9 cellular contexts compared by ENCODE assay signal in the genomic region with DNA sequence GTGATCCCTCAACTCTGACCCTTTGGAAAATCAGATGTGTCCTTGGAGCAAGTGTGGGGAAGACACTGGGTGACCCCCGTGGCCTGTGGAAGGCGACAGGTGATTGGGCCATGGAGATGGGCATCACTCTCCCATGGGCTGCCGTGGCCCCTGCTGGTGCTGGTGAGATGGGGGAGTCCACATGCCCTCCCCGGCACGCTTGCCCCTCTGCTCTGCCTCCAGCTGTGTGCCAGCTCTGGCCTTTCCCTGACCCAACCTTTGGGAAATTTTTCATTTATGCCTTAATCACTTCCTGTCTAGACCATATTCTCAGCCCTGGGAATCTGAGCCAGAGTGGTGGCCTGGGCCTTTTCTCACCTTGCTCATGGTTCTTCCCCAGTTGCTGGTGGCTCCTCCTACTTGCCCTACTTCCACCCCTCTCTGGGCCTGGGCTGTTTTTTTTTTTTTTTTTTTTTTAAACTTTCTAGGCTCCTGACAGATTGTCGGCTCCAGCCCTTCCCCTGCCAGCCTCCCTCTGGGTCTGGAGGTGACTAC. TPM values are rescaled to one million over a fixed set of nuclear protein-coding genes. Genes with fewer than 3 reads are reported as not detected.
A peak's percentile ranks its signal among the peaks of the same experiment; 100 is the strongest.
DNase-seq lines count a peak whose midpoint lies in the region; ATAC-seq and TF ChIP-seq lines count a peak whose summit lies in the region.
"Had no signal": no experiment of that assay in that cellular context is flagged by ENCODE, and none has a peak within 500 bp of the region (broad histone marks: within the 10 kb centered on the region; RNA-seq: fewer than 3 reads in every experiment).

No MANE protein-coding gene starts in this region.

- intact Hi-C loops in prostate gland (cut with DNase I) = loop anchor here (5.0 kb wide), 2 partner anchors 33 to 63 kb away; no protein-coding TSS in a partner anchor

- no peak overlapping the region for H3K4me3 ChIP-seq in HEK293 (ENCODE audit: low read depth, low read length)
- H3K4me3 ChIP-seq in fibroblast of pulmonary artery (replicated peaks; ENCODE audit: low read depth, low read length) = no peak overlapping the region
- H3K4me3 ChIP-seq in prostate gland = no peak overlapping the region

- no peaks in the 10 kb centered on the region for H3K9me3 ChIP-seq in HEK293 (ENCODE audit: control insufficient read depth, insufficient read depth, low read depth, low read length)
- no peaks in the 10 kb centered on the region for H3K9me3 ChIP-seq in prostate gland

- peak; percentile 40 for DNase-seq in activated CD8-positive, alpha-beta memory T cell treated with anti-CD3 and anti-CD28 coated beads, Interleukin-2, amount 50 U/mL, for 1 hour (ENCODE audit: extremely low read depth)
- DNase-seq in fibroblast of pulmonary artery (ENCODE audit: low read depth) (peak; percentile 31), prostate gland (ENCODE audit: low spot score) (no peak), HuH-7 (ENCODE audit: low spot score) (no peak), left lobe of liver (ENCODE audit: low spot score) (no peak)
- DNase-seq in stimulated activated CD8-positive, alpha-beta memory T cell treated with anti-CD3 and anti-CD28 coated beads, Interleukin-12 subunit alpha, Interleukin-12 subunit beta, amount 100 ng/mL, for 4 hours (ENCODE audit: low read depth) = peak; percentile 49
- DNase-seq: NCI-H526 had no signal

- H3K4me1 ChIP-seq in HEK293 (ENCODE audit: control insufficient read depth, insufficient read depth, low read length) (no peaks in the 10 kb centered on the region), prostate gland (replicated peaks) (peaks cover 7% of the 10 kb centered on the region)

- no peaks in the 10 kb centered on the region; a peak in 1 of 3 replicates for H3K36me3 ChIP-seq in HEK293 (ENCODE audit: control insufficient read depth in 2 of 2, insufficient read depth in 1 of 2, low read length in 2 of 2)
- no peaks in the 10 kb centered on the region for H3K36me3 ChIP-seq in prostate gland

- TF ChIP-seq POLR2A in prostate gland (IDR thresholded peaks at IDR 0.05) = no peak

- H3K27ac ChIP-seq in HEK293 (ENCODE audit: extremely low read depth, low read depth, low read length) (no peak overlapping the region), prostate gland (no peak overlapping the region)

- CTCF ChIA-PET in HEK293 (lab: Yijun Ruan, JAX) = interaction anchor here (0.6 kb wide), 2 partner anchors 74 to 1470 kb away, joined by 3 to 4 read pairs; no protein-coding TSS in a partner anchor

- ATAC-seq in left lobe of liver (no peak), HG02981 (IDR thresholded peaks at IDR 0.05; ENCODE audit: unreplicated experiment) (no peak)

- 96% methylated on average over 6 of the region's 6 CpGs for WGBS in prostate gland

- no peak for TF ChIP-seq CTCF in HEK293 (tag by site-specific recombination; IDR thresholded peaks at IDR 0.05)
- TF ChIP-seq CTCF in fibroblast of pulmonary artery (IDR thresholded peaks at IDR 0.05; ENCODE audit: low read length, missing control alignments) = no peak
- TF ChIP-seq CTCF in prostate gland (IDR thresholded peaks at IDR 0.05) = no peak

- POLR2A ChIA-PET in HEK293 (lab: Yijun Ruan, JAX) = no interaction called here

- H3K27me3 ChIP-seq in prostate gland (replicated peaks; ENCODE audit: insufficient read depth) = no peaks in the 10 kb centered on the region

TF ChIP-seq in HEK293, 187 proteins besides CTCF, POLR2A, EP300 and RAD21:
- TF ChIP-seq RBAK (tag by site-specific recombination; IDR thresholded peaks at IDR 0.05) = no peak
- TF ChIP-seq, protein P1, sequence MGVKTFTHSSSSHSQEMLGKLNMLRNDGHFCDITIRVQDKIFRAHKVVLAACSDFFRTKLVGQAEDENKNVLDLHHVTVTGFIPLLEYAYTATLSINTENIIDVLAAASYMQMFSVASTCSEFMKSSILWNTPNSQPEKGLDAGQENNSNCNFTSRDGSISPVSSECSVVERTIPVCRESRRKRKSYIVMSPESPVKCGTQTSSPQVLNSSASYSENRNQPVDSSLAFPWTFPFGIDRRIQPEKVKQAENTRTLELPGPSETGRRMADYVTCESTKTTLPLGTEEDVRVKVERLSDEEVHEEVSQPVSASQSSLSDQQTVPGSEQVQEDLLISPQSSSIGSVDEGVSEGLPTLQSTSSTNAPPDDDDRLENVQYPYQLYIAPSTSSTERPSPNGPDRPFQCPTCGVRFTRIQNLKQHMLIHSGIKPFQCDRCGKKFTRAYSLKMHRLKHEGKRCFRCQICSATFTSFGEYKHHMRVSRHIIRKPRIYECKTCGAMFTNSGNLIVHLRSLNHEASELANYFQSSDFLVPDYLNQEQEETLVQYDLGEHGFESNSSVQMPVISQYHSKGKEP (tag by site-specific recombination; IDR thresholded peaks at IDR 0.05) = no peak
- no peak for TF ChIP-seq ZNF555 (tag by site-specific recombination; conservative IDR thresholded peaks at IDR 0.05)
- TF ChIP-seq GLIS2 (tag by site-specific recombination; IDR thresholded peaks at IDR 0.05) = 0 out of 2 replicates have a peak, but pooled peaks have one; percentile 16
- no peak for TF ChIP-seq ZSCAN16 (tag by site-specific recombination; IDR thresholded peaks at IDR 0.05)
- peak; percentile 43; the same call in 1 of the 2 replicates for TF ChIP-seq SCRT2 (tag by site-specific recombination; IDR thresholded peaks at IDR 0.05)
- TF ChIP-seq GLIS1 (tag by site-specific recombination; IDR thresholded peaks at IDR 0.05) = no peak
- TF ChIP-seq ZNF311 (tag by site-specific recombination; IDR thresholded peaks at IDR 0.05; ENCODE audit: borderline replicate concordance) = no peak
- TF ChIP-seq ZNF654 (tag by site-specific recombination; IDR thresholded peaks at IDR 0.05; ENCODE audit: low read depth) = no peak

RNA-seq across cellular contexts. Expression of a gene that starts 56.6 kb away (rescaled TPM):
- 10 to 100 TPM; 26.5 to 98.9 TPM for total RNA-seq in prostate gland
- total RNA-seq in left lobe of liver = 19.5 TPM

Comparison
In these comparisons a context has a peak if more than half of its experiments do, and no peak if none do; other contexts are left out.
1. DNase-seq: peak in activated CD8-positive, alpha-beta memory T cell treated with anti-CD3 and anti-CD28 coated beads, Interleukin-2, amount 50 U/mL, for 1 hour (single experiment), fibroblast of pulmonary artery (single experiment) and stimulated activated CD8-positive, alpha-beta memory T cell treated with anti-CD3 and anti-CD28 coated beads, Interleukin-12 subunit alpha, Interleukin-12 subunit beta, amount 100 ng/mL, for 4 hours (single experiment); none in prostate gland (single experiment), HuH-7 (single experiment) and left lobe of liver (single experiment).